ENCODE assay signal across 1 cellular context in the genomic region with DNA sequence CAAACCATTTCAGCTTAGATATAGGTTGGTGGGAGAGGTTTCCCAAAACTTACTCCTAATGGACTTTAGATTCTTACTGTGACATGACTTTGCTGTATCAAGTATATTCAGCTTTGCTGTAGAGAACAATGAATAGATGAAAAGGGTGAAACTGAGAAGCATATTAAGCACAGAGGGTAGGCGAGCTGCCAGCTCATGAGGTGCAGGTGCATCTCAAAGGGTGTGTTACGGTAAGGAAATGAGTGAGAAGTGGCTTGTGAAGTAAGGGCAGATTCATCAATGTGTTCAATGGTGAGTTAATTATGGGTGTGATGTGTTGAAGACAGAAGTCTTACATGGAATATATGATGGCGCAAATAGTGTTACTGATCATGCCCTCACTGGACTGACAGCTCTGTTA.
TF ChIP-seq lines count a peak whose summit lies in the region.

No MANE protein-coding gene starts in this region.

TF ChIP-seq in WTC11, 78 proteins besides CTCF, POLR2A, EP300 and RAD21 (continued from another document):
- TF ChIP-seq, protein P1, sequence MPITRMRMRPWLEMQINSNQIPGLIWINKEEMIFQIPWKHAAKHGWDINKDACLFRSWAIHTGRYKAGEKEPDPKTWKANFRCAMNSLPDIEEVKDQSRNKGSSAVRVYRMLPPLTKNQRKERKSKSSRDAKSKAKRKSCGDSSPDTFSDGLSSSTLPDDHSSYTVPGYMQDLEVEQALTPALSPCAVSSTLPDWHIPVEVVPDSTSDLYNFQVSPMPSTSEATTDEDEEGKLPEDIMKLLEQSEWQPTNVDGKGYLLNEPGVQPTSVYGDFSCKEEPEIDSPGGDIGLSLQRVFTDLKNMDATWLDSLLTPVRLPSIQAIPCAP (CRISPR knock-in tag; IDR thresholded peaks at IDR 0.05) = no peak
- TF ChIP-seq NR3C1 (CRISPR knock-in tag; conservative IDR thresholded peaks at IDR 0.05; ENCODE audit: low read depth) (no peak), NFYB (CRISPR knock-in tag; conservative IDR thresholded peaks at IDR 0.05; ENCODE audit: low read depth) (no peak)
TF ChIP-seq in WTC11: peak in this region for 0.
